19 cellular contexts compared by ENCODE assay signal in the genomic region with DNA sequence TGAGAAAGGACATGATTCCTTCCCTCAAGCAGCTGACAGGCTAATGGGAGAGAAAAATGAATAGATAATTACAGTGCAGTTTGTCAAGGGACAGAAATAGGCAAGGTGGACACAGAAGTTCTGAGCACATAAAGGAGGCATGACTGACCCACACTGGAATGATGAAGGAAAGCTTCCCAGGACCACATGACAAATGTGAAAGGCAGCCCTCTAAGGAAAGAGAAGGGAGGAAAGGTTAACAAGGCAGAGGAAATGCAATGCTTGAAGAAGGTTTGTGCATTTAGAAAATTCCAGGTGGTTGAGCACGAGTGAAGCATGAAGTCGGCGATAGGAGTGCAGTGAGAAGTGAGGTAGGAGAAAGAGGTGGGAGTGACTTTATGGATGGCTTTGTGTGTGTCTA. TPM values are rescaled to one million over a fixed set of nuclear protein-coding genes. Genes with fewer than 3 reads are reported as not detected.
"Had no signal": no experiment of that assay in that cellular context is flagged by ENCODE, and none has a peak within 500 bp of the region (broad histone marks: within the 10 kb centered on the region; RNA-seq: fewer than 3 reads in every experiment).

No MANE protein-coding gene starts in this region.

- DNase-seq: activated CD4-positive, alpha-beta memory T cell treated with anti-CD3 and anti-CD28 coated beads, Interleukin-2, amount 10 ng/mL, durations not matched to agents 7 days and 5 days; activated CD4-positive, alpha-beta T cell treated with anti-CD3 and anti-CD28 coated beads for 4 hours; activated effector memory CD4-positive, alpha-beta T cell treated with Interleukin-2 at 50 U/mL for 16 hours; activated naive CD4-positive, alpha-beta T cell treated with anti-CD3 and anti-CD28 coated beads, Interleukin-2, amount 50 U/mL, for 16 hours; activated T-cell treated with anti-CD3 and anti-CD28 coated beads, Interleukin-2, amount 50 U/mL, for 4 hours; body of pancreas; central memory CD4-positive, alpha-beta T cell; colonic mucosa; foreskin melanocyte; head of caudate nucleus; immature natural killer cell; left colon; naive thymus-derived CD4-positive, alpha-beta T cell; ovary; stimulated activated CD4-positive, alpha-beta T cell treated with anti-CD3 and anti-CD28 coated beads, Interleukin-2, amount 100 ng/mL, for 48 hours; T-helper 2 cell; upper lobe of right lung had no signal

- ATAC-seq: activated T-cell treated with anti-CD3 and anti-CD28 coated beads, Interleukin-2, amount 50 U/mL, for 4 hours; body of pancreas; left colon; naive thymus-derived CD4-positive, alpha-beta T cell; stimulated activated memory B cell treated with anti-CD40 and anti-IgM and Interleukin-4, amounts not matched to agents 10 μg/mL and 1 μg/mL and 100 μg/mL, for 72 hours; upper lobe of right lung had no signal

- H3K9me3 ChIP-seq: body of pancreas, colonic mucosa, ovary, suprapubic skin, upper lobe of right lung had no signal

- H3K27me3 ChIP-seq: body of pancreas, colonic mucosa, ovary, suprapubic skin, upper lobe of right lung had no signal

- H3K4me1 ChIP-seq: body of pancreas had no signal

- H3K36me3 ChIP-seq: colonic mucosa, ovary, upper lobe of right lung had no signal

- H3K4me3 ChIP-seq: body of pancreas, colonic mucosa, ovary, suprapubic skin, upper lobe of right lung had no signal

- H3K27ac ChIP-seq: body of pancreas, colonic mucosa, ovary, suprapubic skin, upper lobe of right lung had no signal

RNA-seq across cellular contexts. Expression of a gene that starts 37.4 kb away (rescaled TPM):
- total RNA-seq: activated CD4-positive, alpha-beta memory T cell treated with anti-CD3 and anti-CD28 coated beads, Interleukin-2, amount 10 ng/mL, durations not matched to agents 7 days and 5 days had no signal
- polyA plus RNA-seq: immature natural killer cell; naive thymus-derived CD4-positive, alpha-beta T cell had no signal
